Comparison of ENCODE assay signal across 1 cellular context in the genomic region with DNA sequence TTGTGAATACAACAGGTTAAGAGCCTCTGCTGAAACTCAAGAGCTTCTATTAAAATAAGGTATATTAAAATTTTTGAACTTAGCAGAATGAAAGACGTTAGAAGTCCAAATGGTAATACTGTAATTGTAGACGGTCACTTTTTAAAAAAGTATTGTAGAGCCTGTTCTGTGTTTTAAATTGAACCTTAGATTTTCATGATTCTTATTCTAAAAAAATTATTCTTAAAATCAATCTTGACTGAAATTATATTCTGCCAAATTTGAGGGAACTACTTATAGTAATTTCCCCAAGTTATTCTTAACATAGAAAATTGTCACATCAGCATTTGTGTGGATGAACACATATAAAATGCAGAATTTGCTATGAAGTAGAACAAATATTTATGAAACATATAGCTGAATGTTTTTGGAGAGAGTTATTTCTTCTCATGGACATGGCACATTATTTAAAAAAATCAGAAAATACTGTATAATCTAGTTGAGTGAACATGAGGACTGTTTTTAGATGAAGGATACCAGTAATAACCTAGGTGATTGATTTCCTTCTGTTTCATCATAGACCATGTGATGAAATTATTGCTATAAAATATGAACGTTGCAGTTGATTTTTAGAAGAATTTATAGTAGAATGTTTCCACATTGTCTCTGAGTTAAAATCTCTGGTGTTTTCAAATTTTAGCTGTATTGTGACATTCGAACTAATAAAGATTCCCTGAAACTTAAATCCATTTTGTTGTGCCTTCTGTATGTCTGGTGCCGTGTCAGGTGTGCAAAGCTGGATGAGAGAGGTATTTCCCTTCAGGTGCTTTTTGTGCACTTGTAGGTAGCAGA.
A peak's percentile ranks its signal among the peaks of the same experiment; 100 is the strongest.
TF ChIP-seq lines count a peak whose summit lies in the region.

No MANE protein-coding gene starts in this region.

TF ChIP-seq in K562, 482 proteins besides CTCF, POLR2A, EP300 and RAD21 (continued from another document and continues in another):
- TF ChIP-seq ZNF518B (CRISPR knock-in tag; IDR thresholded peaks at IDR 0.05) = no peak
- TF ChIP-seq SMC3 (conservative IDR thresholded peaks at IDR 0.05; ENCODE audit: insufficient read depth, low read depth, low read length) = no peak
- no peak; the same call in 1 of the 2 replicates for TF ChIP-seq NFRKB (IDR thresholded peaks at IDR 0.05; ENCODE audit: low read depth)
- no peak for TF ChIP-seq USF2 (CRISPR knock-in tag; IDR thresholded peaks at IDR 0.05)
- TF ChIP-seq MCM5 (IDR thresholded peaks at IDR 0.05; ENCODE audit: low read depth) = no peak
- no peak for TF ChIP-seq COPS2 (conservative IDR thresholded peaks at IDR 0.05)
- no peak for TF ChIP-seq ZNF592 (IDR thresholded peaks at IDR 0.05)
- peak; percentile 50; the same call in 1 of the 2 replicates for TF ChIP-seq JUND (IDR thresholded peaks at IDR 0.05; ENCODE audit: borderline replicate concordance, low read depth, low read length)
- TF ChIP-seq JUND (tag; IDR thresholded peaks at IDR 0.05; ENCODE audit: borderline replicate concordance, low read depth, low read length) = no peak
- no peak for TF ChIP-seq HDAC3 (IDR thresholded peaks at IDR 0.05; ENCODE audit: borderline replicate concordance, partially characterized antibody)
- TF ChIP-seq, protein P1, sequence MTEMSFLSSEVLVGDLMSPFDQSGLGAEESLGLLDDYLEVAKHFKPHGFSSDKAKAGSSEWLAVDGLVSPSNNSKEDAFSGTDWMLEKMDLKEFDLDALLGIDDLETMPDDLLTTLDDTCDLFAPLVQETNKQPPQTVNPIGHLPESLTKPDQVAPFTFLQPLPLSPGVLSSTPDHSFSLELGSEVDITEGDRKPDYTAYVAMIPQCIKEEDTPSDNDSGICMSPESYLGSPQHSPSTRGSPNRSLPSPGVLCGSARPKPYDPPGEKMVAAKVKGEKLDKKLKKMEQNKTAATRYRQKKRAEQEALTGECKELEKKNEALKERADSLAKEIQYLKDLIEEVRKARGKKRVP (CRISPR knock-in tag; IDR thresholded peaks at IDR 0.05) = peak; percentile 61; the same call in 1 of the 2 replicates
- TF ChIP-seq, protein P2, sequence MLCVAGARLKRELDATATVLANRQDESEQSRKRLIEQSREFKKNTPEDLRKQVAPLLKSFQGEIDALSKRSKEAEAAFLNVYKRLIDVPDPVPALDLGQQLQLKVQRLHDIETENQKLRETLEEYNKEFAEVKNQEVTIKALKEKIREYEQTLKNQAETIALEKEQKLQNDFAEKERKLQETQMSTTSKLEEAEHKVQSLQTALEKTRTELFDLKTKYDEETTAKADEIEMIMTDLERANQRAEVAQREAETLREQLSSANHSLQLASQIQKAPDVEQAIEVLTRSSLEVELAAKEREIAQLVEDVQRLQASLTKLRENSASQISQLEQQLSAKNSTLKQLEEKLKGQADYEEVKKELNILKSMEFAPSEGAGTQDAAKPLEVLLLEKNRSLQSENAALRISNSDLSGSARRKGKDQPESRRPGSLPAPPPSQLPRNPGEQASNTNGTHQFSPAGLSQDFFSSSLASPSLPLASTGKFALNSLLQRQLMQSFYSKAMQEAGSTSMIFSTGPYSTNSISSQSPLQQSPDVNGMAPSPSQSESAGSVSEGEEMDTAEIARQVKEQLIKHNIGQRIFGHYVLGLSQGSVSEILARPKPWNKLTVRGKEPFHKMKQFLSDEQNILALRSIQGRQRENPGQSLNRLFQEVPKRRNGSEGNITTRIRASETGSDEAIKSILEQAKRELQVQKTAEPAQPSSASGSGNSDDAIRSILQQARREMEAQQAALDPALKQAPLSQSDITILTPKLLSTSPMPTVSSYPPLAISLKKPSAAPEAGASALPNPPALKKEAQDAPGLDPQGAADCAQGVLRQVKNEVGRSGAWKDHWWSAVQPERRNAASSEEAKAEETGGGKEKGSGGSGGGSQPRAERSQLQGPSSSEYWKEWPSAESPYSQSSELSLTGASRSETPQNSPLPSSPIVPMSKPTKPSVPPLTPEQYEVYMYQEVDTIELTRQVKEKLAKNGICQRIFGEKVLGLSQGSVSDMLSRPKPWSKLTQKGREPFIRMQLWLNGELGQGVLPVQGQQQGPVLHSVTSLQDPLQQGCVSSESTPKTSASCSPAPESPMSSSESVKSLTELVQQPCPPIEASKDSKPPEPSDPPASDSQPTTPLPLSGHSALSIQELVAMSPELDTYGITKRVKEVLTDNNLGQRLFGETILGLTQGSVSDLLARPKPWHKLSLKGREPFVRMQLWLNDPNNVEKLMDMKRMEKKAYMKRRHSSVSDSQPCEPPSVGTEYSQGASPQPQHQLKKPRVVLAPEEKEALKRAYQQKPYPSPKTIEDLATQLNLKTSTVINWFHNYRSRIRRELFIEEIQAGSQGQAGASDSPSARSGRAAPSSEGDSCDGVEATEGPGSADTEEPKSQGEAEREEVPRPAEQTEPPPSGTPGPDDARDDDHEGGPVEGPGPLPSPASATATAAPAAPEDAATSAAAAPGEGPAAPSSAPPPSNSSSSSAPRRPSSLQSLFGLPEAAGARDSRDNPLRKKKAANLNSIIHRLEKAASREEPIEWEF (CRISPR knock-in tag; IDR thresholded peaks at IDR 0.05) = no peak
- TF ChIP-seq, protein P3, sequence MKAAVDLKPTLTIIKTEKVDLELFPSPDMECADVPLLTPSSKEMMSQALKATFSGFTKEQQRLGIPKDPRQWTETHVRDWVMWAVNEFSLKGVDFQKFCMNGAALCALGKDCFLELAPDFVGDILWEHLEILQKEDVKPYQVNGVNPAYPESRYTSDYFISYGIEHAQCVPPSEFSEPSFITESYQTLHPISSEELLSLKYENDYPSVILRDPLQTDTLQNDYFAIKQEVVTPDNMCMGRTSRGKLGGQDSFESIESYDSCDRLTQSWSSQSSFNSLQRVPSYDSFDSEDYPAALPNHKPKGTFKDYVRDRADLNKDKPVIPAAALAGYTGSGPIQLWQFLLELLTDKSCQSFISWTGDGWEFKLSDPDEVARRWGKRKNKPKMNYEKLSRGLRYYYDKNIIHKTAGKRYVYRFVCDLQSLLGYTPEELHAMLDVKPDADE (conservative IDR thresholded peaks at IDR 0.05; ENCODE audit: control insufficient read depth, low read depth, low read length) = no peak
- TF ChIP-seq, protein P4, sequence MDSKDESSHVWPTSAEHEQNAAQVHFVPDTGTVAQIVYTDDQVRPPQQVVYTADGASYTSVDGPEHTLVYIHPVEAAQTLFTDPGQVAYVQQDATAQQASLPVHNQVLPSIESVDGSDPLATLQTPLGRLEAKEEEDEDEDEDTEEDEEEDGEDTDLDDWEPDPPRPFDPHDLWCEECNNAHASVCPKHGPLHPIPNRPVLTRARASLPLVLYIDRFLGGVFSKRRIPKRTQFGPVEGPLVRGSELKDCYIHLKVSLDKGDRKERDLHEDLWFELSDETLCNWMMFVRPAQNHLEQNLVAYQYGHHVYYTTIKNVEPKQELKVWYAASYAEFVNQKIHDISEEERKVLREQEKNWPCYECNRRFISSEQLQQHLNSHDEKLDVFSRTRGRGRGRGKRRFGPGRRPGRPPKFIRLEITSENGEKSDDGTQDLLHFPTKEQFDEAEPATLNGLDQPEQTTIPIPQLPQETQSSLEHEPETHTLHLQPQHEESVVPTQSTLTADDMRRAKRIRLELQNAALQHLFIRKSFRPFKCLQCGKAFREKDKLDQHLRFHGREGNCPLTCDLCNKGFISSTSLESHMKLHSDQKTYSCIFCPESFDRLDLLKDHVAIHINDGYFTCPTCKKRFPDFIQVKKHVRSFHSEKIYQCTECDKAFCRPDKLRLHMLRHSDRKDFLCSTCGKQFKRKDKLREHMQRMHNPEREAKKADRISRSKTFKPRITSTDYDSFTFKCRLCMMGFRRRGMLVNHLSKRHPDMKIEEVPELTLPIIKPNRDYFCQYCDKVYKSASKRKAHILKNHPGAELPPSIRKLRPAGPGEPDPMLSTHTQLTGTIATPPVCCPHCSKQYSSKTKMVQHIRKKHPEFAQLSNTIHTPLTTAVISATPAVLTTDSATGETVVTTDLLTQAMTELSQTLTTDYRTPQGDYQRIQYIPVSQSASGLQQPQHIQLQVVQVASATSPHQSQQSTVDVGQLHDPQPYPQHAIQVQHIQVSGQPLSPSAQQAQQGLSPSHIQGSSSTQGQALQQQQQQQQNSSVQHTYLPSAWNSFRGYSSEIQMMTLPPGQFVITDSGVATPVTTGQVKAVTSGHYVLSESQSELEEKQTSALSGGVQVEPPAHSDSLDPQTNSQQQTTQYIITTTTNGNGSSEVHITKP (IDR thresholded peaks at IDR 0.05; ENCODE audit: partially characterized antibody) = no peak
- TF ChIP-seq AFF4 (CRISPR knock-in tag; IDR thresholded peaks at IDR 0.05) = peak; percentile 68; the same call in 1 of the 2 replicates
- TF ChIP-seq ADNP (tag; IDR thresholded peaks at IDR 0.05) = peak; percentile 14; the same call in 1 of the 2 replicates
- no peak for TF ChIP-seq CEBPG (CRISPR knock-in tag; IDR thresholded peaks at IDR 0.05)
- TF ChIP-seq CEBPG (tag; conservative IDR thresholded peaks at IDR 0.05 in 1 of 2, IDR thresholded peaks at IDR 0.05 in 1 of 2) = peak; percentile 81 to 95
- TF ChIP-seq SMARCB1 (IDR thresholded peaks at IDR 0.05; ENCODE audit: insufficient read length, low read depth) = no peak
